In genomic region chr16:5918553-5919127, GRCh38 we compare ENCODE assay signal across 17 cellular contexts.
DNase-seq lines count a peak whose midpoint lies in the region; ATAC-seq and TF ChIP-seq lines count a peak whose summit lies in the region.
"Had no signal": no experiment of that assay in that cellular context is flagged by ENCODE, and none has a peak within 500 bp of the region (broad histone marks: within the 10 kb centered on the region; RNA-seq: fewer than 3 reads in every experiment).

No MANE protein-coding gene starts in this region.

- H3K9me3 Mint-ChIP-seq in neural crest cell = no peaks in the 10 kb centered on the region

- H3K9me2 ChIP-seq in DOHH2 (replicated peaks; ENCODE audit: control insufficient read depth, low read length) = no peaks in the 10 kb centered on the region
- H3K9me2 ChIP-seq: SK-N-SH had no signal

- H3K27ac Mint-ChIP-seq in neural crest cell (ENCODE audit: unreplicated experiment) = no peak overlapping the region
- H3K27ac Mint-ChIP-seq: activated CD4-positive, alpha-beta T cell treated with anti-CD3 and anti-CD28 coated beads, Interleukin-2, amount 10 ng/mL, durations not matched to agents 24 days and 14 days; B cell had no signal

- no peak overlapping the region for H3K4me3 ChIP-seq in DOHH2 (ENCODE audit: low read length)
- H3K4me3 ChIP-seq: prostate gland, smooth muscle cell had no signal

- no peaks in the 10 kb centered on the region for H3K27me3 ChIP-seq in DOHH2 (ENCODE audit: control insufficient read depth, low read length)
- H3K27me3 ChIP-seq in foreskin keratinocyte = no peaks in the 10 kb centered on the region

- H3K79me2 ChIP-seq in DOHH2 (ENCODE audit: control insufficient read depth, low read length) = no peaks in the 10 kb centered on the region

- no peaks in the 10 kb centered on the region for H3K36me3 Mint-ChIP-seq in neural crest cell (ENCODE audit: low read depth)

- no peaks in the 10 kb centered on the region for H3K4me1 Mint-ChIP-seq in neural crest cell
- H3K4me1 Mint-ChIP-seq: activated CD4-positive, alpha-beta T cell treated with anti-CD3 and anti-CD28 coated beads, Interleukin-2, amount 10 ng/mL, durations not matched to agents 24 days and 14 days; B cell had no signal

- H3K9me3 ChIP-seq in DOHH2 (ENCODE audit: control insufficient read depth, insufficient read depth, low read length) = no peaks in the 10 kb centered on the region
- H3K9me3 ChIP-seq: prostate gland, SK-N-SH had no signal

- peaks cover 50% of the 10 kb centered on the region for H3K27me3 Mint-ChIP-seq in neural crest cell (ENCODE audit: low read depth)
- H3K27me3 Mint-ChIP-seq: activated CD4-positive, alpha-beta T cell treated with anti-CD3 and anti-CD28 coated beads, Interleukin-2, amount 10 ng/mL, durations not matched to agents 24 days and 14 days; B cell had no signal

- no peak overlapping the region for H3K4me3 Mint-ChIP-seq in neural crest cell
- H3K4me3 Mint-ChIP-seq: activated CD4-positive, alpha-beta T cell treated with anti-CD3 and anti-CD28 coated beads, Interleukin-2, amount 10 ng/mL, durations not matched to agents 24 days and 14 days; B cell had no signal

- TF ChIP-seq CTCF in DOHH2 (IDR thresholded peaks at IDR 0.05; ENCODE audit: low read depth, low read length, poor library complexity, severe bottlenecking) (peak; percentile 40), foreskin keratinocyte (conservative IDR thresholded peaks at IDR 0.05) (peak; percentile 17), neural crest cell (conservative IDR thresholded peaks at IDR 0.05) (peak; percentile 39)

- H4K20me1 ChIP-seq in DOHH2 (ENCODE audit: control insufficient read depth, insufficient read depth, low read depth, low read length) = no peaks in the 10 kb centered on the region

- H3K4me1 ChIP-seq in DOHH2 (ENCODE audit: control insufficient read depth, low read length) = no peaks in the 10 kb centered on the region
- no peaks in the 10 kb centered on the region for H3K4me1 ChIP-seq in foreskin keratinocyte
- H3K4me1 ChIP-seq: prostate gland had no signal

- DNase-seq in NCI-H748 (lab: John Stamatoyannopoulos, UW; ENCODE audit: unreplicated experiment) = peak; percentile 52
- DNase-seq in foreskin keratinocyte = no peak
- no peak for DNase-seq in neural crest cell (ENCODE audit: low read depth, low spot score)
- no peak for DNase-seq in 8988T
- DNase-seq in AG08395 (ENCODE audit: low spot score) = no peak
- DNase-seq in NCI-H187 treated with DMSO at 0.1 percent for 48 hours (lab: John Stamatoyannopoulos, UW) = no peak
- DNase-seq: activated CD4-positive, alpha-beta T cell treated with anti-CD3 and anti-CD28 coated beads, Interleukin-2, amount 10 ng/mL, durations not matched to agents 24 days and 14 days; activated naive CD4-positive, alpha-beta T cell; NCI-H2029 treated with DMSO at 0.1 percent for 48 hours; SK-N-SH; T-helper 9 cell had no signal

- H3K36me3 ChIP-seq in DOHH2 (ENCODE audit: control insufficient read depth, low read length) = no peaks in the 10 kb centered on the region
- H3K36me3 ChIP-seq: prostate gland had no signal

- ATAC-seq in foreskin keratinocyte (no peak), GM18867 (IDR thresholded peaks at IDR 0.05; ENCODE audit: unreplicated experiment) (no peak)
- ATAC-seq: HCT116 had no signal

- H3K27ac ChIP-seq in DOHH2 (ENCODE audit: low read depth, low read length) = no peak overlapping the region
- H3K27ac ChIP-seq in foreskin keratinocyte = no peak overlapping the region
- H3K27ac ChIP-seq: prostate gland had no signal

- no peaks in the 10 kb centered on the region for H3F3A ChIP-seq in DOHH2 (ENCODE audit: control insufficient read depth, insufficient read depth)

- no peak overlapping the region for H3K4me2 ChIP-seq in DOHH2 (ENCODE audit: low read length)
- H3K4me2 ChIP-seq: SK-N-SH, smooth muscle cell had no signal
